In genomic region chr6:116047173-116047933, GRCh38 we compare ENCODE assay signal across 9 cellular contexts. TPM values are rescaled to one million over a fixed set of nuclear protein-coding genes. Genes with fewer than 3 reads are reported as not detected.
A peak's percentile ranks its signal among the peaks of the same experiment; 100 is the strongest.
DNase-seq lines count a peak whose midpoint lies in the region; ATAC-seq and TF ChIP-seq lines count a peak whose summit lies in the region.
"Had no signal": no experiment of that assay in that cellular context is flagged by ENCODE, and none has a peak within 500 bp of the region (broad histone marks: within the 10 kb centered on the region; RNA-seq: fewer than 3 reads in every experiment).

No MANE protein-coding gene starts in this region.

- peak; percentile 83 for ATAC-seq in GM18858 (IDR thresholded peaks at IDR 0.05; ENCODE audit: unreplicated experiment)
- peak; percentile 95 for ATAC-seq in HG02610 (IDR thresholded peaks at IDR 0.05; ENCODE audit: unreplicated experiment)

- H3K27ac Mint-ChIP-seq in type B pancreatic cell, result no peak overlapping the region

- no peaks in the 10 kb centered on the region for H3K4me1 Mint-ChIP-seq in type B pancreatic cell (ENCODE audit: unreplicated experiment)

- no peak overlapping the region for H3K4me3 Mint-ChIP-seq in type B pancreatic cell

- H3K36me3 Mint-ChIP-seq in type B pancreatic cell, result peaks cover 7% of the 10 kb centered on the region

- DNase-seq in M059J (ENCODE audit: low read depth) (peak; percentile 69), iris pigment epithelial cell (ENCODE audit: low read depth) (peak; percentile 33), NCI-H1694 (lab: John Stamatoyannopoulos, UW) (no peak), NCI-H2196 treated with DMSO at 0.1 percent for 48 hours (lab: John Stamatoyannopoulos, UW; ENCODE audit: unreplicated experiment) (no peak), activated gamma-delta T cell (lab: John Stamatoyannopoulos, UW) (no peak), type B pancreatic cell (ENCODE audit: extremely low spot score, unreplicated experiment) (no peak)
- DNase-seq: tibial artery had no signal

- no peak for TF ChIP-seq CTCF in type B pancreatic cell (conservative IDR thresholded peaks at IDR 0.05)

- peaks cover 12% of the 10 kb centered on the region for H3K9me3 Mint-ChIP-seq in type B pancreatic cell

- no peaks in the 10 kb centered on the region for H3K27me3 Mint-ChIP-seq in type B pancreatic cell

RNA-seq across cellular contexts. Expression of gene FRK, which starts 13.3 kb away (rescaled TPM):
- total RNA-seq in M059J (2014; rRNA removed; shearing (Covaris generic)), result 1.3 and 2.2 TPM in 2 replicates
- 6.2 and 13.2 TPM in 2 replicates for total RNA-seq in type B pancreatic cell (ENCODE audit: low replicate concordance)

RNA-seq across cellular contexts. Expression of gene NT5DC1, which starts 53.3 kb away (rescaled TPM):
- total RNA-seq in M059J (2014; rRNA removed; shearing (Covaris generic)), result 7.4 and 11.7 TPM in 2 replicates
- total RNA-seq in type B pancreatic cell (ENCODE audit: low replicate concordance), result 36.1 and 36.7 TPM in 2 replicates

Comparison
In these comparisons a context has a peak if more than half of its experiments do, and no peak if none do; other contexts are left out.
1. DNase-seq: peak in M059J (single experiment) and iris pigment epithelial cell (single experiment); none in NCI-H1694 (single experiment), NCI-H2196 treated with DMSO at 0.1 percent for 48 hours (single experiment), activated gamma-delta T cell (single experiment) and type B pancreatic cell (single experiment).